Comparison of ENCODE assay signal across 19 cellular contexts in the genomic region with DNA sequence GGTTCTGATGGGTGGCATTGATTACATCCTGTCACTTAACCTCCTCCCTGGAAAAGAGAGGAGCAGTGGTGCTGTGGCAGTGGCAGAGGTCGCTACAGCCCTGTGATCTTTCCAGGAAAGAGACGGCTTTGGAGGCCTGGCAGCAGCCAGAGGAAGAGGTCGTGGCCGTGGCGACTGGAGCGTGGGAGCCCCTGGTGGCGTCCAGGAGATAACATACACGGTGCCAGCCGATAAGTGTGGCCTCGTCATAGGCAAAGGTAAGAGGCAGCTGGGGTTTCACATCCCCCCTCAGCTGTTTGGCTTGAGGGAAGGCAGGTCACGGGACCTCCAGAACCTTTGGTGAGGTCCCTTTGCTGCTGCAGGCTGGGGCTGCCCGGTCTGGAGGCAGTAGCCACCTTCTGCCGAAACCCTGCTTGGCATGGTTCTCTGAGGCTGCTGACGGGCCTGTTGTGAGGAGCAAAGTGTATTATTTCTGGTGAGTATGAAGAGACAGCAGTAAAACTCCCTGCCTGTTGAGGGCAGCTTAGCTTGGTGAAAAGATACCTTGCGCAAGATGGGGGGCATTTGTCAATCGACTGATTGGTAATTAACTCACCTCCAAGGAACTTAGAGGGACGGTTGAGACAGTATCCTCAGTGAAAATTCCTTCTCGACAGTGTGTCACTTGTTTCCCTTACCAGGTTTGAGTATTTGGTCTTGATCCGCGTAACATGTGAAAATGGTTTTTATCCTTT.
DNase-seq lines count a peak whose midpoint lies in the region; ATAC-seq and TF ChIP-seq lines count a peak whose summit lies in the region.
"Had no signal": no experiment of that assay in that cellular context is flagged by ENCODE, and none has a peak within 500 bp of the region (broad histone marks: within the 10 kb centered on the region; RNA-seq: fewer than 3 reads in every experiment).

No MANE protein-coding gene starts in this region.

- no peaks in the 10 kb centered on the region for H3K27me3 Mint-ChIP-seq in stimulated activated naive CD8-positive, alpha-beta T cell treated with anti-CD3 and anti-CD28 coated beads, Interleukin-15, amount 100 ng/mL, for 72 hours
- H3K27me3 Mint-ChIP-seq: dendritic cell treated with granulocyte-macrophage colony-stimulating factor and Interleukin-4, amounts not matched to agents 40 ng/mL and 50 ng/mL, for 4 days; stimulated activated naive B cell treated with anti-CD40 and anti-IgM and Interleukin-4, amounts not matched to agents 10 μg/mL and 1 μg/mL and 100 μg/mL, for 72 hours had no signal

- H3K4me1 Mint-ChIP-seq in stimulated activated naive CD8-positive, alpha-beta T cell treated with anti-CD3 and anti-CD28 coated beads, Interleukin-15, amount 100 ng/mL, for 72 hours = no peaks in the 10 kb centered on the region

- in situ Hi-C loops in astrocyte of the cerebellum (cut with HindIII; ENCODE audit: low sequenced_read_pairs) = loop anchor here (5.0 kb wide), 1 partner anchor 41 kb away; no protein-coding TSS in a partner anchor

- peak; percentile 7 for TF ChIP-seq CTCF in astrocyte of the cerebellum (IDR thresholded peaks at IDR 0.05; ENCODE audit: low read depth, low read length, missing control alignments)

- H3K4me3 ChIP-seq in astrocyte of the cerebellum (ENCODE audit: low read depth, low read length) = no peak overlapping the region
- H3K4me3 ChIP-seq: esophagus muscularis mucosa, smooth muscle cell, upper lobe of right lung had no signal

- H3K27ac Mint-ChIP-seq in stimulated activated naive CD8-positive, alpha-beta T cell treated with anti-CD3 and anti-CD28 coated beads, Interleukin-15, amount 100 ng/mL, for 72 hours = peak overlapping the region; percentile 2 to 58
- H3K27ac Mint-ChIP-seq: dendritic cell treated with granulocyte-macrophage colony-stimulating factor and Interleukin-4, amounts not matched to agents 40 ng/mL and 50 ng/mL, for 4 days; stimulated activated naive B cell treated with anti-CD40 and anti-IgM and Interleukin-4, amounts not matched to agents 10 μg/mL and 1 μg/mL and 100 μg/mL, for 72 hours had no signal

- H3K9me3 Mint-ChIP-seq in stimulated activated naive CD8-positive, alpha-beta T cell treated with anti-CD3 and anti-CD28 coated beads, Interleukin-15, amount 100 ng/mL, for 72 hours = no peaks in the 10 kb centered on the region
- H3K9me3 Mint-ChIP-seq: dendritic cell treated with granulocyte-macrophage colony-stimulating factor and Interleukin-4, amounts not matched to agents 40 ng/mL and 50 ng/mL, for 4 days; stimulated activated naive B cell treated with anti-CD40 and anti-IgM and Interleukin-4, amounts not matched to agents 10 μg/mL and 1 μg/mL and 100 μg/mL, for 72 hours had no signal

- H3K4me3 Mint-ChIP-seq in stimulated activated naive CD8-positive, alpha-beta T cell treated with anti-CD3 and anti-CD28 coated beads, Interleukin-15, amount 100 ng/mL, for 72 hours = no peak overlapping the region
- H3K4me3 Mint-ChIP-seq: dendritic cell treated with granulocyte-macrophage colony-stimulating factor and Interleukin-4, amounts not matched to agents 40 ng/mL and 50 ng/mL, for 4 days; stimulated activated naive B cell treated with anti-CD40 and anti-IgM and Interleukin-4, amounts not matched to agents 10 μg/mL and 1 μg/mL and 100 μg/mL, for 72 hours had no signal

- DNase-seq in stimulated activated naive CD8-positive, alpha-beta T cell treated with anti-CD3 and anti-CD28 coated beads, Interleukin-15, amount 100 ng/mL, for 72 hours = no peak
- DNase-seq in stimulated activated naive CD8-positive, alpha-beta T cell treated with anti-CD3 and anti-CD28 coated beads, Interleukin-15, Interleukin-2, amounts not matched to agents 100 U/mL and 50 U/mL, for 24 hours = no peak
- no peak for DNase-seq in astrocyte of the cerebellum (ENCODE audit: low read depth)
- DNase-seq in iris pigment epithelial cell (ENCODE audit: low read depth) = peak; percentile 7
- DNase-seq in NCI-H187 treated with DMSO at 0.1 percent for 48 hours (lab: John Stamatoyannopoulos, UW) = no peak
- no peak for DNase-seq in HK-2 (ENCODE audit: unreplicated experiment)
- no peak for DNase-seq in NCI-H2196 (lab: John Stamatoyannopoulos, UW; ENCODE audit: unreplicated experiment)
- DNase-seq: ACHN; activated gamma-delta T cell; Karpas-422; kidney; NCI-H510A; stimulated activated naive B cell treated with anti-CD40 and anti-IgM and Interleukin-4, amounts not matched to agents 10 μg/mL and 1 μg/mL and 100 μg/mL, for 72 hours; upper lobe of right lung had no signal

- no peak for ATAC-seq in stimulated activated naive CD8-positive, alpha-beta T cell treated with anti-CD3 and anti-CD28 coated beads, Interleukin-15, amount 100 ng/mL, for 72 hours
- ATAC-seq in stimulated activated naive CD8-positive, alpha-beta T cell treated with anti-CD3 and anti-CD28 coated beads, Interleukin-15, Interleukin-2, amounts not matched to agents 100 U/mL and 50 U/mL, for 24 hours = no peak
- no peak for ATAC-seq in activated CD4-positive, CD25-positive, alpha-beta regulatory T cell treated with anti-CD3 and anti-CD28 coated beads, Interleukin-2, amount 50 U/mL, for 24 hours
- ATAC-seq: SK-N-SH treated with all-trans-retinoic acid at 6 μM for 48 hours; stimulated activated naive B cell treated with anti-CD40 and anti-IgM and Interleukin-4, amounts not matched to agents 10 μg/mL and 1 μg/mL and 100 μg/mL, for 72 hours; upper lobe of right lung had no signal
